In genomic region chr1:6418668-6419396, GRCh38 we compare ENCODE assay signal across 10 cellular contexts. TPM values are rescaled to one million over a fixed set of nuclear protein-coding genes. Genes with fewer than 3 reads are reported as not detected.
DNase-seq lines count a peak whose midpoint lies in the region; ATAC-seq, FAIRE-seq and TF ChIP-seq lines count a peak whose summit lies in the region.
"Had no signal": no experiment of that assay in that cellular context is flagged by ENCODE, and none has a peak within 500 bp of the region (broad histone marks: within the 10 kb centered on the region; RNA-seq: fewer than 3 reads in every experiment).

No MANE protein-coding gene starts in this region.

- H2AFZ ChIP-seq in keratinocyte (ENCODE audit: control insufficient read depth, low read length) (no peak overlapping the region), smooth muscle cell (ENCODE audit: low read depth) (no peak overlapping the region)

- ATAC-seq in HG03378 (IDR thresholded peaks at IDR 0.05; ENCODE audit: unreplicated experiment): no peak
- ATAC-seq in HG03520 (IDR thresholded peaks at IDR 0.05; ENCODE audit: unreplicated experiment): no peak

- H3K4me1 ChIP-seq in ascending aorta (peaks cover 7 to 14% of the 10 kb centered on the region in 2 donors), keratinocyte (ENCODE audit: control insufficient read depth, extremely low read depth, insufficient read depth, low read length) (peaks cover 72% of the 10 kb centered on the region), smooth muscle cell (ENCODE audit: low read depth) (peaks cover 22% of the 10 kb centered on the region)

- no peaks in the 10 kb centered on the region for H3K36me3 ChIP-seq in ascending aorta
- no peaks in the 10 kb centered on the region for H3K36me3 ChIP-seq in keratinocyte (ENCODE audit: control insufficient read depth in 2 of 2, extremely low read depth in 1 of 2, insufficient read depth in 2 of 2, low read length in 2 of 2)
- no peaks in the 10 kb centered on the region for H3K36me3 ChIP-seq in smooth muscle cell (ENCODE audit: low read depth)

- H3K9ac ChIP-seq in keratinocyte (ENCODE audit: control insufficient read depth, extremely low read depth, insufficient read depth, low read length) (peak overlapping the region; percentile 75), smooth muscle cell (ENCODE audit: low read depth) (no peak overlapping the region)

- WGBS in smooth muscle cell (ENCODE audit: low lambda C conversion rate): 19% methylated on average over 68 of the region's 69 CpGs

- dilution Hi-C loops in keratinocyte (cut with MboI; ENCODE audit: extremely low pct_ligation_motif_present, low sequenced_read_pairs): no loop called here

- H3K4me2 ChIP-seq in keratinocyte (ENCODE audit: control insufficient read depth, extremely low read depth, insufficient read depth, low read depth, low read length) (peak overlapping the region; percentile 83), smooth muscle cell (peak overlapping the region; percentile 84)

- H3K4me3 ChIP-seq in ascending aorta (peak overlapping the region; percentile 46 to 60), keratinocyte (ENCODE audit: control insufficient read depth in 2 of 3, extremely low read depth in 1 of 3, insufficient read depth in 2 of 3, low read depth in 1 of 3, low read length in 3 of 3) (peak overlapping the region; percentile 65 to 83 (median 68)), smooth muscle cell (peak overlapping the region; percentile 49)

- no peaks in the 10 kb centered on the region for H4K20me1 ChIP-seq in keratinocyte (ENCODE audit: control insufficient read depth, extremely low read depth, insufficient read depth, low read length)
- H4K20me1 ChIP-seq in smooth muscle cell (ENCODE audit: low read depth): no peaks in the 10 kb centered on the region

- no peak for FAIRE-seq in keratinocyte (lab: Jason Lieb, UNC)

- H3K27me3 ChIP-seq in ascending aorta (peaks cover 40% of the 10 kb centered on the region), keratinocyte (ENCODE audit: control insufficient read depth, extremely low read depth, insufficient read depth, low read length) (peaks cover 3% of the 10 kb centered on the region), smooth muscle cell (ENCODE audit: low read depth) (peaks cover 94% of the 10 kb centered on the region)

- intact Hi-C loops in ascending aorta (cut with DNase I): no loop called here

- no peak overlapping the region for H3K27ac ChIP-seq in ascending aorta
- peak overlapping the region; percentile 36 for H3K27ac ChIP-seq in keratinocyte (ENCODE audit: control insufficient read depth, insufficient read depth, low read length)
- H3K27ac ChIP-seq in smooth muscle cell (ENCODE audit: low read depth): no peak overlapping the region

- H3F3A ChIP-seq in smooth muscle cell (ENCODE audit: low read depth): no peaks in the 10 kb centered on the region

- TF ChIP-seq CTCF in ascending aorta (IDR thresholded peaks at IDR 0.05) (no peak), keratinocyte (optimal IDR thresholded peaks at IDR 0.05 in 1 of 3, IDR thresholded peaks at IDR 0.05 in 1 of 3, conservative IDR thresholded peaks at IDR 0.05 in 1 of 3; ENCODE audit: extremely low read depth in 1 of 3, insufficient read depth in 2 of 3, low read length in 3 of 3) (no peak), smooth muscle cell (IDR thresholded peaks at IDR 0.05; ENCODE audit: borderline replicate concordance, insufficient read depth, poor library complexity, severe bottlenecking) (no peak)

- H3K79me2 ChIP-seq in keratinocyte (ENCODE audit: control insufficient read depth, insufficient read depth, low read length) (peaks cover 16% of the 10 kb centered on the region), smooth muscle cell (ENCODE audit: low read depth) (no peaks in the 10 kb centered on the region)

- H3K9me1 ChIP-seq in keratinocyte (ENCODE audit: control insufficient read depth, extremely low read depth, insufficient read depth, low read length): no peaks in the 10 kb centered on the region

- peak; percentile 6 for DNase-seq in NCI-H2227 treated with DMSO at 0.1 percent for 48 hours (lab: John Stamatoyannopoulos, UW)
- no peak for DNase-seq in NCI-H2227 (lab: John Stamatoyannopoulos, UW; ENCODE audit: unreplicated experiment)
- no peak for DNase-seq in ascending aorta (ENCODE audit: low spot score in 2 of 2)
- no peak for DNase-seq in keratinocyte (ENCODE audit: low read depth, low spot score)
- DNase-seq in smooth muscle cell (lab: John Stamatoyannopoulos, UW; ENCODE audit: unreplicated experiment): no peak
- no peak for DNase-seq in globus pallidus (ENCODE audit: low spot score)
- DNase-seq: NCI-H446 had no signal

- no peaks in the 10 kb centered on the region for H3K9me3 ChIP-seq in ascending aorta
- H3K9me3 ChIP-seq in keratinocyte (ENCODE audit: control insufficient read depth, low read depth, low read length): no peaks in the 10 kb centered on the region
- H3K9me3 ChIP-seq in smooth muscle cell (replicated peaks; ENCODE audit: low read depth): no peaks in the 10 kb centered on the region

RNA-seq across cellular contexts. Expression of gene HES2, which starts 0.9 kb away (rescaled TPM):
- total RNA-seq in ascending aorta (not detected), smooth muscle cell (4.6 and 5.6 TPM in 2 replicates)
- polyA plus RNA-seq in keratinocyte (30.1 to 51.6 TPM (median 33.9 TPM) in 3 replicates), smooth muscle cell (1.7 and 11.1 TPM in 2 replicates)
- 20.4 TPM for polyA plus RNA-seq in keratinocyte (2011; ENCODE audit: low read depth)
- polyA plus RNA-seq in keratinocyte (2011; cell fraction: cytosol; rRNA removed): 32.5 and 63.3 TPM in 2 replicates
- polyA plus RNA-seq in keratinocyte (2011; cell fraction: nucleus; rRNA removed): 70.8 and 105 TPM in 2 replicates
- polyA plus RNA-seq in keratinocyte (2012; ENCODE audit: low replicate concordance): 52.0 and 70.3 TPM in 2 replicates
- polyA minus RNA-seq in keratinocyte: 26.9 to 42.5 TPM (median 37.1 TPM) in 3 replicates
- 90.9 TPM for polyA minus RNA-seq in keratinocyte (2011; cell fraction: cytosol; rRNA and poly(A)+ RNA removed)
- polyA minus RNA-seq in keratinocyte (2011; cell fraction: nucleus; rRNA and poly(A)+ RNA removed): 79.5 and 80.0 TPM in 2 replicates
- polyA plus RNA-seq: AG04450 had no signal

RNA-seq across cellular contexts. Expression of gene ESPN, which starts 5.7 kb away (rescaled TPM):
- total RNA-seq in ascending aorta (2.2 TPM), smooth muscle cell (not detected in 2 replicates)
- polyA plus RNA-seq in keratinocyte (0.47 to 3.6 TPM (median 1.2 TPM) in 3 replicates), smooth muscle cell (1.1 and 2.6 TPM in 2 replicates)
- polyA plus RNA-seq in keratinocyte (2011; ENCODE audit: low read depth): 4.3 TPM
- polyA plus RNA-seq in keratinocyte (2011; cell fraction: cytosol; rRNA removed): 1.0 and 4.6 TPM in 2 replicates
- polyA plus RNA-seq in keratinocyte (2011; cell fraction: nucleus; rRNA removed): 7.3 and 11.3 TPM in 2 replicates
- 2.4 and 17.9 TPM in 2 replicates for polyA plus RNA-seq in keratinocyte (2012; ENCODE audit: low replicate concordance)
- polyA minus RNA-seq in keratinocyte: 0.48 to 4.3 TPM (median 2.2 TPM) in 3 replicates
- polyA minus RNA-seq in keratinocyte (2011; cell fraction: cytosol; rRNA and poly(A)+ RNA removed): 13.4 TPM
- 3.1 and 3.3 TPM in 2 replicates for polyA minus RNA-seq in keratinocyte (2011; cell fraction: nucleus; rRNA and poly(A)+ RNA removed)
- polyA plus RNA-seq: AG04450 had no signal

RNA-seq across cellular contexts. Expression of gene ACOT7, which starts 25.3 kb away (rescaled TPM):
- total RNA-seq in ascending aorta (16.1 TPM), smooth muscle cell (16.4 and 19.5 TPM in 2 replicates)
- polyA plus RNA-seq in keratinocyte (195 to 349 TPM (median 226 TPM) in 3 replicates), smooth muscle cell (53.6 and 53.8 TPM in 2 replicates)
- polyA plus RNA-seq in keratinocyte (2011; ENCODE audit: low read depth): 45.1 TPM
- 181 and 317 TPM in 2 replicates for polyA plus RNA-seq in keratinocyte (2011; cell fraction: cytosol; rRNA removed)
- 182 and 242 TPM in 2 replicates for polyA plus RNA-seq in keratinocyte (2011; cell fraction: nucleus; rRNA removed)
- polyA plus RNA-seq in keratinocyte (2012; ENCODE audit: low replicate concordance): 89.4 and 275 TPM in 2 replicates
- 126 to 203 TPM (median 149 TPM) in 3 replicates for polyA minus RNA-seq in keratinocyte
- polyA minus RNA-seq in keratinocyte (2011; cell fraction: cytosol; rRNA and poly(A)+ RNA removed): 156 TPM
- 79.8 and 80.3 TPM in 2 replicates for polyA minus RNA-seq in keratinocyte (2011; cell fraction: nucleus; rRNA and poly(A)+ RNA removed)

RNA-seq across cellular contexts. Expression of gene TNFRSF25, which starts 47.1 kb away (rescaled TPM):
- total RNA-seq in ascending aorta: 18.0 TPM
- polyA plus RNA-seq in keratinocyte: 12.2 to 35.8 TPM (median 12.4 TPM) in 3 replicates
- 7.1 TPM for polyA plus RNA-seq in keratinocyte (2011; ENCODE audit: low read depth)
- polyA plus RNA-seq in keratinocyte (2011; cell fraction: cytosol; rRNA removed): 3.6 and 6.6 TPM in 2 replicates
- polyA plus RNA-seq in keratinocyte (2011; cell fraction: nucleus; rRNA removed): 100 and 140 TPM in 2 replicates
- 16.7 and 29.9 TPM in 2 replicates for polyA plus RNA-seq in keratinocyte (2012; ENCODE audit: low replicate concordance)
- polyA minus RNA-seq in keratinocyte: 11.3 to 20.1 TPM (median 11.4 TPM) in 3 replicates
- polyA minus RNA-seq in keratinocyte (2011; cell fraction: cytosol; rRNA and poly(A)+ RNA removed): 6.1 TPM
- polyA minus RNA-seq in keratinocyte (2011; cell fraction: nucleus; rRNA and poly(A)+ RNA removed): 17.1 and 23.7 TPM in 2 replicates
- 9.6 and 19.8 TPM in 2 replicates for total RNA-seq in smooth muscle cell
- polyA plus RNA-seq in smooth muscle cell: 10.1 and 17.7 TPM in 2 replicates
